Comparison of ENCODE assay signal across 1 cellular context in genomic region chr19:44232867-44233266, GRCh38.
A peak's percentile ranks its signal among the peaks of the same experiment; 100 is the strongest.
TF ChIP-seq lines count a peak whose summit lies in the region.

No MANE protein-coding gene starts in this region.

TF ChIP-seq in HEK293, 187 proteins besides CTCF, POLR2A, EP300 and RAD21 (continued from another document):
- 0 out of 2 replicates have a peak, but pooled peaks have one; percentile 7 for TF ChIP-seq ZNF362 (tag by site-specific recombination; IDR thresholded peaks at IDR 0.05)
- 0 out of 2 replicates have a peak, but pooled peaks have one; percentile 10 for TF ChIP-seq ZNF626 (tag by site-specific recombination; IDR thresholded peaks at IDR 0.05)
- no peak for TF ChIP-seq ZNF354C (tag by site-specific recombination; IDR thresholded peaks at IDR 0.05; ENCODE audit: borderline replicate concordance, low read depth)
- no peak for TF ChIP-seq ZNF561 (tag by site-specific recombination; IDR thresholded peaks at IDR 0.05; ENCODE audit: borderline replicate concordance)
- no peak for TF ChIP-seq ZNF155 (tag by site-specific recombination; IDR thresholded peaks at IDR 0.05)
- TF ChIP-seq ZNF132 (tag by site-specific recombination; IDR thresholded peaks at IDR 0.05; ENCODE audit: borderline replicate concordance): 0 out of 2 replicates have a peak, but pooled peaks have one; percentile 10
- no peak for TF ChIP-seq SETDB1 (IDR thresholded peaks at IDR 0.05; ENCODE audit: insufficient read length, low read length)
- peak; percentile 93 for TF ChIP-seq SCRT1 (tag by site-specific recombination; IDR thresholded peaks at IDR 0.05; ENCODE audit: borderline replicate concordance)
- TF ChIP-seq SCRT2 (tag by site-specific recombination; IDR thresholded peaks at IDR 0.05): peak; percentile 97
